8 cellular contexts compared by ENCODE assay signal in the genomic region with DNA sequence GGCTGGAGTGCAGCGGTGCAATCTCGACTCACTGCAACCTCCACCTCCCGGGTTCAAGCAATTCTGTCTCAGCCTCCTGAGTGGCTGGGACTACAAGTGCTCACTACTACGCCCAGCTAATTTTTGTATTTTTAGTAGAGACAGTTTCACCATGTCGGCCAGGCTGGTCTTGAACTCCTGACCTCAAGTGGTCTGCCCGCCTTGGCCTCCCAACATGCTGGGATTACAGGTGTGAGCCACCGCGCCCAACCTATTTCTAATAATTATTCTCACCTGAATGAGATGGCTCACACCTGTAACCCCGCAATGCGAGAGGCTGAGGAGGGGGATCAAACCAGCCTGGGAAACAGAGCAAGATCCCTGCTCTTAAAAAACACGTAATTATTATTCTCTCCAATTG. TPM values are rescaled to one million over a fixed set of nuclear protein-coding genes. Genes with fewer than 3 reads are reported as not detected.
DNase-seq lines count a peak whose midpoint lies in the region; ATAC-seq, FAIRE-seq and TF ChIP-seq lines count a peak whose summit lies in the region.
"Not testable (repeated sequence)": the region's sequence is repeated elsewhere in the genome, so short reads cannot be mapped to it uniquely, and the experiment has no call there.

No MANE protein-coding gene starts in this region.

- peak overlapping the region; percentile 71 for H3K4me3 Mint-ChIP-seq in Calu3 (ENCODE audit: low read depth, unreplicated experiment)
- H3K4me3 Mint-ChIP-seq in activated CD4-positive, alpha-beta T cell treated with anti-CD3 and anti-CD28 coated beads, Interleukin-2, amount 10 ng/mL, durations not matched to agents 24 days and 14 days = peak overlapping the region; percentile 85

- not testable (repeated sequence) for H4K20me1 ChIP-seq in MM.1S (ENCODE audit: insufficient read depth, low read length); K562 (replicated peaks; ENCODE audit: control insufficient read depth, insufficient read depth, low read length)

- H3K4me3 ChIP-seq in MM.1S (ENCODE audit: low read length) (peak overlapping the region; percentile 79), K562 (peak overlapping the region; percentile 96), esophagus squamous epithelium (peak overlapping the region; percentile 67 to 80 (median 76)), right lobe of liver (peak overlapping the region; percentile 87 to 93 (median 88)), parathyroid adenoma (ENCODE audit: low read depth, low read length) (peak overlapping the region; percentile 88), tibial nerve (peak overlapping the region in 3 of 4 donors; percentile 79 to 99 (median 93))

- TF ChIP-seq CTCF in Calu3 (IDR thresholded peaks at IDR 0.05; ENCODE audit: unreplicated experiment); MM.1S (IDR thresholded peaks at IDR 0.05; ENCODE audit: low read length); K562 (IDR thresholded peaks at IDR 0.05 in 2 of 3, conservative IDR thresholded peaks at IDR 0.05 in 1 of 3; ENCODE audit: insufficient read depth in 2 of 3, low read depth in 1 of 3, low read length in 3 of 3); esophagus squamous epithelium (IDR thresholded peaks at IDR 0.05); right lobe of liver (IDR thresholded peaks at IDR 0.05); parathyroid adenoma (IDR thresholded peaks at IDR 0.05); tibial nerve (IDR thresholded peaks at IDR 0.05): not testable (repeated sequence)

- H3K4me2 ChIP-seq in MM.1S (ENCODE audit: low read depth, low read length) (peak overlapping the region; percentile 81), K562 (ENCODE audit: insufficient read depth, low read length) (peak overlapping the region; percentile 78), parathyroid adenoma (ENCODE audit: low read length) (peak overlapping the region; percentile 91)

- not testable (repeated sequence) for H3K4me1 ChIP-seq in MM.1S (ENCODE audit: low read length); right lobe of liver; parathyroid adenoma
- H3K4me1 ChIP-seq in K562 (replicated peaks in 1 of 2; ENCODE audit: control insufficient read depth in 2 of 2, insufficient read depth in 2 of 2, low read length in 2 of 2) (peaks cover 6 to 19% of the 10 kb centered on the region in 2 experiments; a peak in 4 of 5 replicates), esophagus squamous epithelium (peaks cover 8 to 30% (median 11%) of the 10 kb centered on the region in 3 donors), tibial nerve (peaks cover 0 to 31% (median 3%) of the 10 kb centered on the region in 4 donors)

- in situ Hi-C loops in K562 (cut with MboI) = not testable (repeated sequence)

- not testable (repeated sequence) for H3K27me3 ChIP-seq in MM.1S (replicated peaks; ENCODE audit: insufficient read depth, low read length); K562 (ENCODE audit: control insufficient read depth in 2 of 2, insufficient read depth in 2 of 2, low read length in 2 of 2); esophagus squamous epithelium; right lobe of liver; parathyroid adenoma (ENCODE audit: control insufficient read depth, insufficient read depth, low read length); tibial nerve

- H3K9me2 ChIP-seq in MM.1S (replicated peaks; ENCODE audit: insufficient read depth, low read length) = not testable (repeated sequence)

- not testable (repeated sequence) for H3K27ac ChIP-seq in MM.1S (ENCODE audit: low read length); right lobe of liver; parathyroid adenoma
- peak overlapping the region; percentile 70; the same call in 1 of the 3 replicates for H3K27ac ChIP-seq in K562 (ENCODE audit: extremely low read depth, low read depth, low read length)
- H3K27ac ChIP-seq in esophagus squamous epithelium = peak overlapping the region in 2 of 4 donors; percentile 93 to 94
- peak overlapping the region in 3 of 4 donors; percentile 83 to 95 (median 88) for H3K27ac ChIP-seq in tibial nerve

- FAIRE-seq in K562 (lab: Jason Lieb, UNC) = not testable (repeated sequence)

- peaks cover 31% of the 10 kb centered on the region for H3K79me2 ChIP-seq in MM.1S (ENCODE audit: low read length)
- peaks cover 25% of the 10 kb centered on the region for H3K79me2 ChIP-seq in K562 (ENCODE audit: control insufficient read depth, insufficient read depth, low read length)
- H3K79me2 ChIP-seq in parathyroid adenoma = not testable (repeated sequence)

- POLR2A ChIA-PET in K562 (lab: Yijun Ruan, JAX) = interaction anchor here (0.8 kb wide), 1 partner anchor 24 kb away, joined by 3 read pairs; no protein-coding TSS in a partner anchor

- not testable (repeated sequence) for TF ChIP-seq EP300 in K562 (IDR thresholded peaks at IDR 0.05; ENCODE audit: low read length); tibial nerve (IDR thresholded peaks at IDR 0.05)

- H3K27me3 Mint-ChIP-seq in Calu3 (ENCODE audit: unreplicated experiment) = peaks cover 13% of the 10 kb centered on the region
- peaks cover 14% of the 10 kb centered on the region for H3K27me3 Mint-ChIP-seq in activated CD4-positive, alpha-beta T cell treated with anti-CD3 and anti-CD28 coated beads, Interleukin-2, amount 10 ng/mL, durations not matched to agents 24 days and 14 days

- CTCF ChIA-PET in Calu3 (lab: Charles Lee); K562 (lab: Yijun Ruan, JAX; ENCODE audit: low intra/inter-chr PET ratio): not testable (repeated sequence)

- intact Hi-C loops in Calu3 (cut with micrococcal nuclease; ENCODE audit: unreplicated experiment); activated CD4-positive, alpha-beta T cell treated with anti-CD3 and anti-CD28 coated beads, Interleukin-2, amount 10 ng/mL, durations not matched to agents 24 days and 14 days (cut with micrococcal nuclease); esophagus squamous epithelium (cut with DNase I); right lobe of liver (cut with DNase I): not testable (repeated sequence)
- intact Hi-C loops in K562 (cut with micrococcal nuclease) = loop anchor here (5.0 kb wide), 1 partner anchor 104 kb away; the partner anchor contains the start of gene PFKP

- peak overlapping the region; percentile 79; the same call in 1 of the 2 replicates for H3K9ac ChIP-seq in MM.1S (ENCODE audit: low read length)
- peak overlapping the region; percentile 65 to 86; a peak in 3 of 4 replicates for H3K9ac ChIP-seq in K562 (ENCODE audit: insufficient read depth in 1 of 2, low read depth in 2 of 2, low read length in 2 of 2)
- not testable (repeated sequence) for H3K9ac ChIP-seq in parathyroid adenoma

- 58% methylated on average over 11 of the region's 11 CpGs for WGBS in K562 (ENCODE audit: insufficient coverage, low coverage, missing lambda C conversion rate)
- 82 to 85% methylated on average over 9 to 11 of the region's 11 CpGs for WGBS in esophagus squamous epithelium, 2 donors
- WGBS in right lobe of liver (ENCODE audit: insufficient coverage, low coverage, low lambda C conversion rate, missing lambda C conversion rate) = 90% methylated on average over 9 of the region's 11 CpGs
- WGBS in tibial nerve, 2 donors = 89 to 93% methylated on average over 11 of the region's 11 CpGs

- H3K36me3 ChIP-seq in MM.1S (replicated peaks; ENCODE audit: insufficient read depth, low read length); parathyroid adenoma (ENCODE audit: control insufficient read depth, insufficient read depth, low read length): not testable (repeated sequence)
- H3K36me3 ChIP-seq in K562 (ENCODE audit: control insufficient read depth, insufficient read depth, low read length) (peaks cover 39% of the 10 kb centered on the region), esophagus squamous epithelium (peaks cover 0 to 39% (median 13%) of the 10 kb centered on the region in 3 donors), right lobe of liver (peaks cover 2 to 28% (median 8%) of the 10 kb centered on the region in 4 donors), tibial nerve (peaks cover 0 to 38% (median 0%) of the 10 kb centered on the region in 3 donors)

- not testable (repeated sequence) for H3K4me1 Mint-ChIP-seq in Calu3 (ENCODE audit: low read depth, unreplicated experiment)
- H3K4me1 Mint-ChIP-seq in activated CD4-positive, alpha-beta T cell treated with anti-CD3 and anti-CD28 coated beads, Interleukin-2, amount 10 ng/mL, durations not matched to agents 24 days and 14 days = peaks cover 14% of the 10 kb centered on the region

- DNase-seq in Calu3; MM.1S; activated CD4-positive, alpha-beta T cell treated with anti-CD3 and anti-CD28 coated beads, Interleukin-2, amount 10 ng/mL, durations not matched to agents 24 days and 14 days; K562 (ENCODE audit: extremely low read depth in 1 of 4, low spot score in 3 of 4); esophagus squamous epithelium (lab: John Stamatoyannopoulos, UW); right lobe of liver; tibial nerve (ENCODE audit: low spot score in 2 of 2): not testable (repeated sequence)

- not testable (repeated sequence) for TF ChIP-seq POLR2A in K562 (conservative IDR thresholded peaks at IDR 0.05); esophagus squamous epithelium (IDR thresholded peaks at IDR 0.05); right lobe of liver (IDR thresholded peaks at IDR 0.05); tibial nerve (IDR thresholded peaks at IDR 0.05)

- not testable (repeated sequence) for ATAC-seq in K562, right lobe of liver

- TF ChIP-seq RAD21 in K562 (CRISPR knock-in tag; conservative IDR thresholded peaks at IDR 0.05 in 1 of 2, IDR thresholded peaks at IDR 0.05 in 1 of 2) = not testable (repeated sequence)

- H3K9me3 ChIP-seq in MM.1S (replicated peaks; ENCODE audit: insufficient read depth, low read length); K562 (replicated peaks; ENCODE audit: control insufficient read depth, insufficient read depth, low read depth, low read length); esophagus squamous epithelium; right lobe of liver; parathyroid adenoma (ENCODE audit: control insufficient read depth, low read length); tibial nerve: not testable (repeated sequence)

- not testable (repeated sequence) for H3K9me1 ChIP-seq in K562 (ENCODE audit: control insufficient read depth, insufficient read depth, low read length)

- H3K27ac Mint-ChIP-seq in Calu3 (ENCODE audit: unreplicated experiment) = not testable (repeated sequence)
- peak overlapping the region; percentile 91 for H3K27ac Mint-ChIP-seq in activated CD4-positive, alpha-beta T cell treated with anti-CD3 and anti-CD28 coated beads, Interleukin-2, amount 10 ng/mL, durations not matched to agents 24 days and 14 days

- H3F3A ChIP-seq in MM.1S (ENCODE audit: insufficient read depth, low read length) = not testable (repeated sequence)

- H3K9me3 Mint-ChIP-seq in Calu3 (ENCODE audit: low read depth, unreplicated experiment); activated CD4-positive, alpha-beta T cell treated with anti-CD3 and anti-CD28 coated beads, Interleukin-2, amount 10 ng/mL, durations not matched to agents 24 days and 14 days: not testable (repeated sequence)

- H3K36me3 Mint-ChIP-seq in Calu3 (ENCODE audit: insufficient read depth, unreplicated experiment) = peaks cover 53% of the 10 kb centered on the region
- peaks cover 29% of the 10 kb centered on the region for H3K36me3 Mint-ChIP-seq in activated CD4-positive, alpha-beta T cell treated with anti-CD3 and anti-CD28 coated beads, Interleukin-2, amount 10 ng/mL, durations not matched to agents 24 days and 14 days (ENCODE audit: low read depth)

- not testable (repeated sequence) for BruUV-seq in Calu3 (replicated peaks; lab: Mats Ljungman, UMichigan); K562 (replicated peaks; lab: Mats Ljungman, UMichigan)

- not testable (repeated sequence) for H2AFZ ChIP-seq in MM.1S (ENCODE audit: low read length); K562 (ENCODE audit: low read depth, low read length); parathyroid adenoma

RNA-seq across cellular contexts. Expression of gene PITRM1, which starts 1.1 kb away (rescaled TPM):
- total RNA-seq in Calu3 (2022) (65.8 and 70.4 TPM in 2 replicates), K562 (2014; rRNA removed) (44.0 and 48.8 TPM in 2 replicates), K562 (2014; rRNA removed; fragmentation: Illumina TruSeq; extraction: Trizol) (37.2 and 39.7 TPM in 2 replicates), K562 (2015; rRNA removed; fragmentation: Illumina TruSeq; extraction: Trizol) (43.6 and 47.2 TPM in 2 replicates), K562 (2021) (63.4 and 70.4 TPM in 2 replicates), esophagus squamous epithelium (10 to 100 TPM; 59.2 to 72.5 (median 65.9) TPM), right lobe of liver (10 to 100 TPM; 40.7 to 59.5 (median 49.7) TPM), tibial nerve (10 to 100 TPM; 55.5 to 83.7 (median 59.7) TPM)
- 79.6 and 83.4 TPM in 2 replicates for total RNA-seq in activated CD4-positive, alpha-beta T cell treated with anti-CD3 and anti-CD28 coated beads, Interleukin-2, amount 10 ng/mL, durations not matched to agents 24 days and 14 days
- total RNA-seq in K562 (2011; cell fraction: chromatin; rRNA removed; ENCODE audit: low replicate concordance) = 163 and 183 TPM in 2 replicates
- 87.5 and 88.7 TPM in 2 replicates for total RNA-seq in K562 (2011; cell fraction: nucleolus; rRNA removed)
- total RNA-seq in K562 (2011; cell fraction: nucleoplasm; rRNA removed) = 91.3 and 119 TPM in 2 replicates
- polyA plus RNA-seq in K562 (2011; rRNA removed) (36.9 and 47.9 TPM in 2 replicates), K562 (2014; fragmentation: Illumina TruSeq; extraction: Trizol) (60.4 and 69.6 TPM in 2 replicates), K562 (2014; fragmentation: Nextera tagmentation; extraction: Ambion mirVana) (10 to 100 TPM; 21.1 to 29.2 TPM), K562 (2014; rRNA removed) (34.2 and 35.0 TPM in 2 replicates)
- 40.0 and 41.1 TPM in 2 replicates for polyA plus RNA-seq in K562 (2011; cell fraction: cytosol; rRNA removed)
- 186 and 189 TPM in 2 replicates for polyA plus RNA-seq in K562 (2011; cell fraction: nucleus; rRNA removed)
- polyA plus RNA-seq in K562 (2012) = 49.8 and 55.3 TPM in 2 replicates
- 41.6 and 42.9 TPM in 2 replicates for polyA minus RNA-seq in K562 (2011; rRNA and poly(A)+ RNA removed)
- 38.5 and 39.2 TPM in 2 replicates for polyA minus RNA-seq in K562 (2011; cell fraction: cytosol; rRNA and poly(A)+ RNA removed)
- 48.2 and 73.2 TPM in 2 replicates for polyA minus RNA-seq in K562 (2011; cell fraction: nucleus; rRNA and poly(A)+ RNA removed)
